1 cellular context compared by ENCODE assay signal in the genomic region with DNA sequence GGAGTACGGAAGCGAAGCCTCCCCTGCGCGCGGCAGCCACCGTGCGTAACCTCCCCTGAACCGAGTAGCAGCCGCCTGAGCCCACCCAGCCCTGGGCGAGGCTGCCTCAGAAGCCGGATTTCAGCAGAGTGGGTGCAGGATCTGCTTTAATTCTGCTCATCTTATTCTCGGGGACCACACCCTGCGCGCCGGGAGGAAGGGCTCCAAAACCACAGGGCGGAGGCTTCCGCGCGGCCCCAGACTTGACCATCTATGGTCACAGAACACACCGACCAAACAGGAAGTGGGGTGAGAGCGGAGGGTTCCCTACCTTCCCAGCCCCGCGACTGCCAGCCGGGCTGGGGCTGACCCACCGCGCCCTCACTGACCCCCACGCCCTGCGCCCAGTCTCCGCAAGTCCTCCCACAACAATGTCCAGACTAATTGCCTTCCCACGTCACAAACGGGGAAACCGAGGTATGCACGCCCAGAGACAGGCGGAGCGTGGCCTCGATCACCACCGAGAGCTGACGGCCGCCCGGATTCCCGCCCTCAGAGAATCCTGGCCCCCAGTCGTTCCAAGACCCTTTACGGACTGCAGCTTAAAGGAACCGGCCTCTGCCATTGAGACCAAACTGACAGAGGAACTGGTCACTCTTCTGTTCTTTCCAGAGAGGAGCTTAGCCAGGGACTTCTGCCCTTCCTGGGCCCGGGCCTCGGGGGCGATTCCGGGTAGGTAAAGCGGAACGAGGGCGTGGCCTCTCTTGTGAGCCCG.
TF ChIP-seq lines count a peak whose summit lies in the region.

No MANE protein-coding gene starts in this region.

TF ChIP-seq in HepG2, 621 proteins besides CTCF, POLR2A, EP300 and RAD21 (continued from another document and continues in another):
- TF ChIP-seq, protein P1, sequence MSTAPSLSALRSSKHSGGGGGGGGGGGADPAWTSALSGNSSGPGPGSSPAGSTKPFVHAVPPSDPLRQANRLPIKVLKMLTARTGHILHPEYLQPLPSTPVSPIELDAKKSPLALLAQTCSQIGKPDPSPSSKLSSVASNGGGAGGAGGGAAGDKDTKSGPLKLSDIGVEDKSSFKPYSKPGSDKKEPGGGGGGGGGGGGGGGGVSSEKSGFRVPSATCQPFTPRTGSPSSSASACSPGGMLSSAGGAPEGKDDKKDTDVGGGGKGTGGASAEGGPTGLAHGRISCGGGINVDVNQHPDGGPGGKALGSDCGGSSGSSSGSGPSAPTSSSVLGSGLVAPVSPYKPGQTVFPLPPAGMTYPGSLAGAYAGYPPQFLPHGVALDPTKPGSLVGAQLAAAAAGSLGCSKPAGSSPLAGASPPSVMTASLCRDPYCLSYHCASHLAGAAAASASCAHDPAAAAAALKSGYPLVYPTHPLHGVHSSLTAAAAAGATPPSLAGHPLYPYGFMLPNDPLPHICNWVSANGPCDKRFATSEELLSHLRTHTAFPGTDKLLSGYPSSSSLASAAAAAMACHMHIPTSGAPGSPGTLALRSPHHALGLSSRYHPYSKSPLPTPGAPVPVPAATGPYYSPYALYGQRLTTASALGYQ (CRISPR knock-in tag; IDR thresholded peaks at IDR 0.05) = no peak
- TF ChIP-seq GFI1 (CRISPR knock-in tag; IDR thresholded peaks at IDR 0.05; ENCODE audit: borderline replicate concordance) (no peak), TSC22D2 (CRISPR knock-in tag; IDR thresholded peaks at IDR 0.05; ENCODE audit: borderline replicate concordance) (no peak), ZKSCAN8 (CRISPR knock-in tag; IDR thresholded peaks at IDR 0.05; ENCODE audit: borderline replicate concordance) (no peak), MXD4 (CRISPR knock-in tag; IDR thresholded peaks at IDR 0.05) (peak; percentile 53; the same call in 1 of the 2 replicates), ZNF891 (CRISPR knock-in tag; IDR thresholded peaks at IDR 0.05) (peak; percentile 95), ZBTB1 (CRISPR knock-in tag; IDR thresholded peaks at IDR 0.05; ENCODE audit: borderline replicate concordance) (no peak), ZNF251 (CRISPR knock-in tag; IDR thresholded peaks at IDR 0.05) (no peak), SRY (CRISPR knock-in tag; IDR thresholded peaks at IDR 0.05) (peak; percentile 91), ZBTB7A (CRISPR knock-in tag; IDR thresholded peaks at IDR 0.05) (no peak), ZNF614 (CRISPR knock-in tag; IDR thresholded peaks at IDR 0.05; ENCODE audit: borderline replicate concordance) (0 out of 2 replicates have a peak, but pooled peaks have one; percentile 2), KAT7 (CRISPR knock-in tag; IDR thresholded peaks at IDR 0.05; ENCODE audit: borderline replicate concordance) (peak; percentile 37; the same call in 1 of the 2 replicates), ZFP37 (CRISPR knock-in tag; IDR thresholded peaks at IDR 0.05; ENCODE audit: borderline replicate concordance) (peak; percentile 53; the same call in 1 of the 2 replicates), MTF2 (CRISPR knock-in tag; IDR thresholded peaks at IDR 0.05; ENCODE audit: borderline replicate concordance) (peak; percentile 64; the same call in 1 of the 2 replicates), TGIF2 (CRISPR knock-in tag; IDR thresholded peaks at IDR 0.05) (0 out of 2 replicates have a peak, but pooled peaks have one; percentile 55), CREB1 (IDR thresholded peaks at IDR 0.05) (no peak), CREB1 (CRISPR knock-in tag; IDR thresholded peaks at IDR 0.05) (no peak; the same call in 1 of the 2 replicates), TEAD3 (CRISPR knock-in tag; optimal IDR thresholded peaks at IDR 0.05; ENCODE audit: borderline replicate concordance) (peak; percentile 11), ZNF207 (IDR thresholded peaks at IDR 0.05; ENCODE audit: borderline replicate concordance) (no peak), ZNF12 (CRISPR knock-in tag; IDR thresholded peaks at IDR 0.05) (no peak), ZNF780A (CRISPR knock-in tag; IDR thresholded peaks at IDR 0.05) (no peak), XBP1 (CRISPR knock-in tag; IDR thresholded peaks at IDR 0.05) (no peak), AKAP8 (CRISPR knock-in tag; IDR thresholded peaks at IDR 0.05) (no peak), THYN1 (CRISPR knock-in tag; IDR thresholded peaks at IDR 0.05; ENCODE audit: borderline replicate concordance, low read depth) (no peak), MATR3 (CRISPR knock-in tag; IDR thresholded peaks at IDR 0.05) (no peak), SOX13 (IDR thresholded peaks at IDR 0.05) (no peak), SOX13 (CRISPR knock-in tag; conservative IDR thresholded peaks at IDR 0.05 in 1 of 2, IDR thresholded peaks at IDR 0.05 in 1 of 2) (no peak), ZNF589 (CRISPR knock-in tag; conservative IDR thresholded peaks at IDR 0.05) (no peak), ZNF556 (CRISPR knock-in tag; IDR thresholded peaks at IDR 0.05; ENCODE audit: borderline replicate concordance) (no peak; the same call in 1 of the 2 replicates), ZNF674 (CRISPR knock-in tag; IDR thresholded peaks at IDR 0.05; ENCODE audit: low read depth) (no peak), SMAD1 (CRISPR knock-in tag; IDR thresholded peaks at IDR 0.05; ENCODE audit: borderline replicate concordance, low read depth) (0 out of 2 replicates have a peak, but pooled peaks have one; percentile 20), ZNF33A (CRISPR knock-in tag; IDR thresholded peaks at IDR 0.05; ENCODE audit: borderline replicate concordance) (0 out of 2 replicates have a peak, but pooled peaks have one; percentile 21), HHEX (CRISPR knock-in tag; IDR thresholded peaks at IDR 0.05) (no peak), ETV5 (CRISPR knock-in tag; IDR thresholded peaks at IDR 0.05; ENCODE audit: borderline replicate concordance) (peak; percentile 61), PHF20 (CRISPR knock-in tag; IDR thresholded peaks at IDR 0.05) (no peak; the same call in 1 of the 2 replicates), DMAP1 (CRISPR knock-in tag; IDR thresholded peaks at IDR 0.05) (peak; percentile 33), MAFK (conservative IDR thresholded peaks at IDR 0.05 in 1 of 2, IDR thresholded peaks at IDR 0.05 in 1 of 2; ENCODE audit: low read length in 2 of 2) (no peak)
- TF ChIP-seq, protein P2, sequence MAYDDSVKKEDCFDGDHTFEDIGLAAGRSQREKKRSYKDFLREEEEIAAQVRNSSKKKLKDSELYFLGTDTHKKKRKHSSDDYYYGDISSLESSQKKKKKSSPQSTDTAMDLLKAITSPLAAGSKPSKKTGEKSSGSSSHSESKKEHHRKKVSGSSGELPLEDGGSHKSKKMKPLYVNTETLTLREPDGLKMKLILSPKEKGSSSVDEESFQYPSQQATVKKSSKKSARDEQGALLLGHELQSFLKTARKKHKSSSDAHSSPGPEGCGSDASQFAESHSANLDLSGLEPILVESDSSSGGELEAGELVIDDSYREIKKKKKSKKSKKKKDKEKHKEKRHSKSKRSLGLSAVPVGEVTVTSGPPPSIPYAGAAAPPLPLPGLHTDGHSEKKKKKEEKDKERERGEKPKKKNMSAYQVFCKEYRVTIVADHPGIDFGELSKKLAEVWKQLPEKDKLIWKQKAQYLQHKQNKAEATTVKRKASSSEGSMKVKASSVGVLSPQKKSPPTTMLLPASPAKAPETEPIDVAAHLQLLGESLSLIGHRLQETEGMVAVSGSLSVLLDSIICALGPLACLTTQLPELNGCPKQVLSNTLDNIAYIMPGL (CRISPR knock-in tag; IDR thresholded peaks at IDR 0.05; ENCODE audit: borderline replicate concordance in 1 of 2, low read depth in 1 of 2) = peak in 1 of 2 experiments; percentile 31; a peak in 3 of 4 replicates
- TF ChIP-seq, protein P3, sequence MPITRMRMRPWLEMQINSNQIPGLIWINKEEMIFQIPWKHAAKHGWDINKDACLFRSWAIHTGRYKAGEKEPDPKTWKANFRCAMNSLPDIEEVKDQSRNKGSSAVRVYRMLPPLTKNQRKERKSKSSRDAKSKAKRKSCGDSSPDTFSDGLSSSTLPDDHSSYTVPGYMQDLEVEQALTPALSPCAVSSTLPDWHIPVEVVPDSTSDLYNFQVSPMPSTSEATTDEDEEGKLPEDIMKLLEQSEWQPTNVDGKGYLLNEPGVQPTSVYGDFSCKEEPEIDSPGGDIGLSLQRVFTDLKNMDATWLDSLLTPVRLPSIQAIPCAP (CRISPR knock-in tag; IDR thresholded peaks at IDR 0.05; ENCODE audit: low read depth) = no peak
- TF ChIP-seq, protein P4, sequence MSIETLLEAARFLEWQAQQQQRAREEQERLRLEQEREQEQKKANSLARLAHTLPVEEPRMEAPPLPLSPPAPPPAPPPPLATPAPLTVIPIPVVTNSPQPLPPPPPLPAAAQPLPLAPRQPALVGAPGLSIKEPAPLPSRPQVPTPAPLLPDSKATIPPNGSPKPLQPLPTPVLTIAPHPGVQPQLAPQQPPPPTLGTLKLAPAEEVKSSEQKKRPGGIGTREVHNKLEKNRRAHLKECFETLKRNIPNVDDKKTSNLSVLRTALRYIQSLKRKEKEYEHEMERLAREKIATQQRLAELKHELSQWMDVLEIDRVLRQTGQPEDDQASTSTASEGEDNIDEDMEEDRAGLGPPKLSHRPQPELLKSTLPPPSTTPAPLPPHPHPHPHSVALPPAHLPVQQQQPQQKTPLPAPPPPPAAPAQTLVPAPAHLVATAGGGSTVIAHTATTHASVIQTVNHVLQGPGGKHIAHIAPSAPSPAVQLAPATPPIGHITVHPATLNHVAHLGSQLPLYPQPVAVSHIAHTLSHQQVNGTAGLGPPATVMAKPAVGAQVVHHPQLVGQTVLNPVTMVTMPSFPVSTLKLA (IDR thresholded peaks at IDR 0.05) = no peak
- TF ChIP-seq, protein P5, sequence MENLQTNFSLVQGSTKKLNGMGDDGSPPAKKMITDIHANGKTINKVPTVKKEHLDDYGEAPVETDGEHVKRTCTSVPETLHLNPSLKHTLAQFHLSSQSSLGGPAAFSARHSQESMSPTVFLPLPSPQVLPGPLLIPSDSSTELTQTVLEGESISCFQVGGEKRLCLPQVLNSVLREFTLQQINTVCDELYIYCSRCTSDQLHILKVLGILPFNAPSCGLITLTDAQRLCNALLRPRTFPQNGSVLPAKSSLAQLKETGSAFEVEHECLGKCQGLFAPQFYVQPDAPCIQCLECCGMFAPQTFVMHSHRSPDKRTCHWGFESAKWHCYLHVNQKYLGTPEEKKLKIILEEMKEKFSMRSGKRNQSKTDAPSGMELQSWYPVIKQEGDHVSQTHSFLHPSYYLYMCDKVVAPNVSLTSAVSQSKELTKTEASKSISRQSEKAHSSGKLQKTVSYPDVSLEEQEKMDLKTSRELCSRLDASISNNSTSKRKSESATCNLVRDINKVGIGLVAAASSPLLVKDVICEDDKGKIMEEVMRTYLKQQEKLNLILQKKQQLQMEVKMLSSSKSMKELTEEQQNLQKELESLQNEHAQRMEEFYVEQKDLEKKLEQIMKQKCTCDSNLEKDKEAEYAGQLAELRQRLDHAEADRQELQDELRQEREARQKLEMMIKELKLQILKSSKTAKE (CRISPR knock-in tag; IDR thresholded peaks at IDR 0.05; ENCODE audit: borderline replicate concordance) = no peak
- TF ChIP-seq, protein P6, sequence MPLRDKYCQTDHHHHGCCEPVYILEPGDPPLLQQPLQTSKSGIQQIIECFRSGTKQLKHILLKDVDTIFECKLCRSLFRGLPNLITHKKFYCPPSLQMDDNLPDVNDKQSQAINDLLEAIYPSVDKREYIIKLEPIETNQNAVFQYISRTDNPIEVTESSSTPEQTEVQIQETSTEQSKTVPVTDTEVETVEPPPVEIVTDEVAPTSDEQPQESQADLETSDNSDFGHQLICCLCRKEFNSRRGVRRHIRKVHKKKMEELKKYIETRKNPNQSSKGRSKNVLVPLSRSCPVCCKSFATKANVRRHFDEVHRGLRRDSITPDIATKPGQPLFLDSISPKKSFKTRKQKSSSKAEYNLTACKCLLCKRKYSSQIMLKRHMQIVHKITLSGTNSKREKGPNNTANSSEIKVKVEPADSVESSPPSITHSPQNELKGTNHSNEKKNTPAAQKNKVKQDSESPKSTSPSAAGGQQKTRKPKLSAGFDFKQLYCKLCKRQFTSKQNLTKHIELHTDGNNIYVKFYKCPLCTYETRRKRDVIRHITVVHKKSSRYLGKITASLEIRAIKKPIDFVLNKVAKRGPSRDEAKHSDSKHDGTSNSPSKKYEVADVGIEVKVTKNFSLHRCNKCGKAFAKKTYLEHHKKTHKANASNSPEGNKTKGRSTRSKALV (CRISPR knock-in tag; IDR thresholded peaks at IDR 0.05) = no peak; the same call in 1 of the 2 replicates
- TF ChIP-seq, protein P7, sequence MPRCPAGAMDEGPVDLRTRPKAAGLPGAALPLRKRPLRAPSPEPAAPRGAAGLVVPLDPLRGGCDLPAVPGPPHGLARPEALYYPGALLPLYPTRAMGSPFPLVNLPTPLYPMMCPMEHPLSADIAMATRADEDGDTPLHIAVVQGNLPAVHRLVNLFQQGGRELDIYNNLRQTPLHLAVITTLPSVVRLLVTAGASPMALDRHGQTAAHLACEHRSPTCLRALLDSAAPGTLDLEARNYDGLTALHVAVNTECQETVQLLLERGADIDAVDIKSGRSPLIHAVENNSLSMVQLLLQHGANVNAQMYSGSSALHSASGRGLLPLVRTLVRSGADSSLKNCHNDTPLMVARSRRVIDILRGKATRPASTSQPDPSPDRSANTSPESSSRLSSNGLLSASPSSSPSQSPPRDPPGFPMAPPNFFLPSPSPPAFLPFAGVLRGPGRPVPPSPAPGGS (CRISPR knock-in tag; IDR thresholded peaks at IDR 0.05) = 0 out of 2 replicates have a peak, but pooled peaks have one; percentile 44
- TF ChIP-seq, protein P8, sequence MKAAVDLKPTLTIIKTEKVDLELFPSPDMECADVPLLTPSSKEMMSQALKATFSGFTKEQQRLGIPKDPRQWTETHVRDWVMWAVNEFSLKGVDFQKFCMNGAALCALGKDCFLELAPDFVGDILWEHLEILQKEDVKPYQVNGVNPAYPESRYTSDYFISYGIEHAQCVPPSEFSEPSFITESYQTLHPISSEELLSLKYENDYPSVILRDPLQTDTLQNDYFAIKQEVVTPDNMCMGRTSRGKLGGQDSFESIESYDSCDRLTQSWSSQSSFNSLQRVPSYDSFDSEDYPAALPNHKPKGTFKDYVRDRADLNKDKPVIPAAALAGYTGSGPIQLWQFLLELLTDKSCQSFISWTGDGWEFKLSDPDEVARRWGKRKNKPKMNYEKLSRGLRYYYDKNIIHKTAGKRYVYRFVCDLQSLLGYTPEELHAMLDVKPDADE (CRISPR knock-in tag; IDR thresholded peaks at IDR 0.05) = 0 out of 2 replicates have a peak, but pooled peaks have one; percentile 38
- TF ChIP-seq, protein P9, sequence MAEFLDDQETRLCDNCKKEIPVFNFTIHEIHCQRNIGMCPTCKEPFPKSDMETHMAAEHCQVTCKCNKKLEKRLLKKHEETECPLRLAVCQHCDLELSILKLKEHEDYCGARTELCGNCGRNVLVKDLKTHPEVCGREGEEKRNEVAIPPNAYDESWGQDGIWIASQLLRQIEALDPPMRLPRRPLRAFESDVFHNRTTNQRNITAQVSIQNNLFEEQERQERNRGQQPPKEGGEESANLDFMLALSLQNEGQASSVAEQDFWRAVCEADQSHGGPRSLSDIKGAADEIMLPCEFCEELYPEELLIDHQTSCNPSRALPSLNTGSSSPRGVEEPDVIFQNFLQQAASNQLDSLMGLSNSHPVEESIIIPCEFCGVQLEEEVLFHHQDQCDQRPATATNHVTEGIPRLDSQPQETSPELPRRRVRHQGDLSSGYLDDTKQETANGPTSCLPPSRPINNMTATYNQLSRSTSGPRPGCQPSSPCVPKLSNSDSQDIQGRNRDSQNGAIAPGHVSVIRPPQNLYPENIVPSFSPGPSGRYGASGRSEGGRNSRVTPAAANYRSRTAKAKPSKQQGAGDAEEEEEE (CRISPR knock-in tag; IDR thresholded peaks at IDR 0.05; ENCODE audit: borderline replicate concordance) = peak; percentile 19; the same call in 1 of the 2 replicates
- TF ChIP-seq, protein P10, sequence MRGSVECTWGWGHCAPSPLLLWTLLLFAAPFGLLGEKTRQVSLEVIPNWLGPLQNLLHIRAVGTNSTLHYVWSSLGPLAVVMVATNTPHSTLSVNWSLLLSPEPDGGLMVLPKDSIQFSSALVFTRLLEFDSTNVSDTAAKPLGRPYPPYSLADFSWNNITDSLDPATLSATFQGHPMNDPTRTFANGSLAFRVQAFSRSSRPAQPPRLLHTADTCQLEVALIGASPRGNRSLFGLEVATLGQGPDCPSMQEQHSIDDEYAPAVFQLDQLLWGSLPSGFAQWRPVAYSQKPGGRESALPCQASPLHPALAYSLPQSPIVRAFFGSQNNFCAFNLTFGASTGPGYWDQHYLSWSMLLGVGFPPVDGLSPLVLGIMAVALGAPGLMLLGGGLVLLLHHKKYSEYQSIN (CRISPR knock-in tag; IDR thresholded peaks at IDR 0.05; ENCODE audit: borderline replicate concordance) = no peak
